Comparison of ENCODE assay signal across 1 cellular context in genomic region chr10:102850025-102850518, GRCh38.
TF ChIP-seq lines count a peak whose summit lies in the region.

No MANE protein-coding gene starts in this region.

TF ChIP-seq in HepG2, 621 proteins besides CTCF, POLR2A, EP300 and RAD21 (continued from another document and continues in another):
- TF ChIP-seq ZUFSP (CRISPR knock-in tag; IDR thresholded peaks at IDR 0.05; ENCODE audit: borderline replicate concordance): no peak
- TF ChIP-seq MBD4 (IDR thresholded peaks at IDR 0.05; ENCODE audit: borderline replicate concordance, low read length): no peak
- TF ChIP-seq TRIM24 (CRISPR knock-in tag; IDR thresholded peaks at IDR 0.05): peak; percentile 82
- 0 out of 2 replicates have a peak, but pooled peaks have one; percentile 5 for TF ChIP-seq ADNP (CRISPR knock-in tag; IDR thresholded peaks at IDR 0.05)
- 0 out of 2 replicates have a peak, but pooled peaks have one; percentile 68 for TF ChIP-seq MIER2 (CRISPR knock-in tag; IDR thresholded peaks at IDR 0.05)
- TF ChIP-seq ZNF609 (CRISPR knock-in tag; IDR thresholded peaks at IDR 0.05; ENCODE audit: borderline replicate concordance): peak; percentile 84; the same call in 1 of the 2 replicates
- TF ChIP-seq NCOA2 (CRISPR knock-in tag; IDR thresholded peaks at IDR 0.05): peak; percentile 81
- no peak for TF ChIP-seq TMF1 (CRISPR knock-in tag; IDR thresholded peaks at IDR 0.05; ENCODE audit: low read depth)
- TF ChIP-seq ZNF607 (CRISPR knock-in tag; IDR thresholded peaks at IDR 0.05; ENCODE audit: borderline replicate concordance): no peak
- no peak for TF ChIP-seq RNF219 (CRISPR knock-in tag; IDR thresholded peaks at IDR 0.05)
- no peak for TF ChIP-seq HOXA7 (CRISPR knock-in tag; IDR thresholded peaks at IDR 0.05)
- no peak for TF ChIP-seq ZNF768 (CRISPR knock-in tag; IDR thresholded peaks at IDR 0.05)
- TF ChIP-seq, protein P1, sequence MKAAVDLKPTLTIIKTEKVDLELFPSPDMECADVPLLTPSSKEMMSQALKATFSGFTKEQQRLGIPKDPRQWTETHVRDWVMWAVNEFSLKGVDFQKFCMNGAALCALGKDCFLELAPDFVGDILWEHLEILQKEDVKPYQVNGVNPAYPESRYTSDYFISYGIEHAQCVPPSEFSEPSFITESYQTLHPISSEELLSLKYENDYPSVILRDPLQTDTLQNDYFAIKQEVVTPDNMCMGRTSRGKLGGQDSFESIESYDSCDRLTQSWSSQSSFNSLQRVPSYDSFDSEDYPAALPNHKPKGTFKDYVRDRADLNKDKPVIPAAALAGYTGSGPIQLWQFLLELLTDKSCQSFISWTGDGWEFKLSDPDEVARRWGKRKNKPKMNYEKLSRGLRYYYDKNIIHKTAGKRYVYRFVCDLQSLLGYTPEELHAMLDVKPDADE (CRISPR knock-in tag; IDR thresholded peaks at IDR 0.05): no peak
- TF ChIP-seq PCBP2 (optimal IDR thresholded peaks at IDR 0.05; ENCODE audit: low read depth, low read length, poor library complexity, severe bottlenecking): no peak
- peak; percentile 90; the same call in 1 of the 2 replicates for TF ChIP-seq ZNF556 (CRISPR knock-in tag; IDR thresholded peaks at IDR 0.05; ENCODE audit: borderline replicate concordance)
- TF ChIP-seq NFRKB (IDR thresholded peaks at IDR 0.05): no peak
- TF ChIP-seq, protein P2, sequence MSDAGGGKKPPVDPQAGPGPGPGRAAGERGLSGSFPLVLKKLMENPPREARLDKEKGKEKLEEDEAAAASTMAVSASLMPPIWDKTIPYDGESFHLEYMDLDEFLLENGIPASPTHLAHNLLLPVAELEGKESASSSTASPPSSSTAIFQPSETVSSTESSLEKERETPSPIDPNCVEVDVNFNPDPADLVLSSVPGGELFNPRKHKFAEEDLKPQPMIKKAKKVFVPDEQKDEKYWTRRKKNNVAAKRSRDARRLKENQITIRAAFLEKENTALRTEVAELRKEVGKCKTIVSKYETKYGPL (CRISPR knock-in tag; IDR thresholded peaks at IDR 0.05): peak; percentile 98
- TF ChIP-seq CREM (IDR thresholded peaks at IDR 0.05): peak; percentile 76
- TF ChIP-seq CREM (CRISPR knock-in tag; IDR thresholded peaks at IDR 0.05): no peak
- peak; percentile 95 for TF ChIP-seq FOXA3 (CRISPR knock-in tag; IDR thresholded peaks at IDR 0.05)
- TF ChIP-seq KAT2B (IDR thresholded peaks at IDR 0.05; ENCODE audit: borderline replicate concordance, low read depth, low read length): peak; percentile 71
- TF ChIP-seq HNF1B (CRISPR knock-in tag; IDR thresholded peaks at IDR 0.05): peak; percentile 44
- peak; percentile 56; the same call in 1 of the 2 replicates for TF ChIP-seq ZFY (CRISPR knock-in tag; IDR thresholded peaks at IDR 0.05)
- TF ChIP-seq PLRG1 (conservative IDR thresholded peaks at IDR 0.05): no peak
- no peak for TF ChIP-seq NR1H2 (CRISPR knock-in tag; IDR thresholded peaks at IDR 0.05; ENCODE audit: borderline replicate concordance, low read depth)
- TF ChIP-seq JDP2 (CRISPR knock-in tag; IDR thresholded peaks at IDR 0.05; ENCODE audit: borderline replicate concordance): no peak; the same call in 1 of the 2 replicates
- no peak for TF ChIP-seq MATR3 (CRISPR knock-in tag; IDR thresholded peaks at IDR 0.05)
- no peak for TF ChIP-seq ZNF746 (CRISPR knock-in tag; IDR thresholded peaks at IDR 0.05)
- TF ChIP-seq ONECUT2 (CRISPR knock-in tag; IDR thresholded peaks at IDR 0.05): peak; percentile 97
- no peak for TF ChIP-seq MED13 (CRISPR knock-in tag; IDR thresholded peaks at IDR 0.05)
- TF ChIP-seq ZNF546 (CRISPR knock-in tag; conservative IDR thresholded peaks at IDR 0.05): 0 out of 2 replicates have a peak, but pooled peaks have one; percentile 44
- TF ChIP-seq ZNF558 (CRISPR knock-in tag; IDR thresholded peaks at IDR 0.05; ENCODE audit: borderline replicate concordance): peak; percentile 38; the same call in 1 of the 2 replicates
- TF ChIP-seq KDM6A (CRISPR knock-in tag; IDR thresholded peaks at IDR 0.05; ENCODE audit: low read depth): peak; percentile 76
- peak; percentile 97 for TF ChIP-seq MIER3 (CRISPR knock-in tag; IDR thresholded peaks at IDR 0.05; ENCODE audit: borderline replicate concordance)
- no peak for TF ChIP-seq ZNF44 (CRISPR knock-in tag; IDR thresholded peaks at IDR 0.05)
- TF ChIP-seq MAFK (conservative IDR thresholded peaks at IDR 0.05 in 1 of 2, IDR thresholded peaks at IDR 0.05 in 1 of 2; ENCODE audit: low read length in 2 of 2): no peak
- TF ChIP-seq ZNF143 (CRISPR knock-in tag; IDR thresholded peaks at IDR 0.05): no peak; the same call in 1 of the 2 replicates
- peak; percentile 44; the same call in 1 of the 2 replicates for TF ChIP-seq KLF6 (CRISPR knock-in tag; IDR thresholded peaks at IDR 0.05)
- no peak for TF ChIP-seq RNF2 (conservative IDR thresholded peaks at IDR 0.05; ENCODE audit: low read depth)
- TF ChIP-seq EZH2 (conservative IDR thresholded peaks at IDR 0.05; ENCODE audit: low read depth, low read length): no peak
- TF ChIP-seq NAIF1 (CRISPR knock-in tag; IDR thresholded peaks at IDR 0.05; ENCODE audit: borderline replicate concordance): no peak
- 0 out of 2 replicates have a peak, but pooled peaks have one; percentile 28 for TF ChIP-seq ZNF275 (CRISPR knock-in tag; IDR thresholded peaks at IDR 0.05; ENCODE audit: borderline replicate concordance)
- no peak for TF ChIP-seq ZBTB8A (CRISPR knock-in tag; IDR thresholded peaks at IDR 0.05; ENCODE audit: borderline replicate concordance, low read depth)
- no peak for TF ChIP-seq TCF12 (IDR thresholded peaks at IDR 0.05)
- TF ChIP-seq TCF12 (CRISPR knock-in tag; IDR thresholded peaks at IDR 0.05): peak; percentile 71; the same call in 1 of the 2 replicates
- TF ChIP-seq ZC3H4 (CRISPR knock-in tag; IDR thresholded peaks at IDR 0.05; ENCODE audit: borderline replicate concordance): no peak
- TF ChIP-seq SYNCRIP (IDR thresholded peaks at IDR 0.05; ENCODE audit: insufficient read depth, low read depth, low read length): no peak
- peak; percentile 77; the same call in 1 of the 2 replicates for TF ChIP-seq NCOR1 (IDR thresholded peaks at IDR 0.05; ENCODE audit: borderline replicate concordance, low read length)
- no peak for TF ChIP-seq HOXA9 (CRISPR knock-in tag; IDR thresholded peaks at IDR 0.05; ENCODE audit: borderline replicate concordance)
- TF ChIP-seq SRY (CRISPR knock-in tag; IDR thresholded peaks at IDR 0.05): no peak
- no peak for TF ChIP-seq SSRP1 (CRISPR knock-in tag; IDR thresholded peaks at IDR 0.05)
- TF ChIP-seq TOPORS (CRISPR knock-in tag; IDR thresholded peaks at IDR 0.05): 0 out of 2 replicates have a peak, but pooled peaks have one; percentile 35
- no peak for TF ChIP-seq ZNF782 (CRISPR knock-in tag; IDR thresholded peaks at IDR 0.05; ENCODE audit: borderline replicate concordance)
- no peak for TF ChIP-seq ZNF557 (CRISPR knock-in tag; IDR thresholded peaks at IDR 0.05)
- TF ChIP-seq, protein P3, sequence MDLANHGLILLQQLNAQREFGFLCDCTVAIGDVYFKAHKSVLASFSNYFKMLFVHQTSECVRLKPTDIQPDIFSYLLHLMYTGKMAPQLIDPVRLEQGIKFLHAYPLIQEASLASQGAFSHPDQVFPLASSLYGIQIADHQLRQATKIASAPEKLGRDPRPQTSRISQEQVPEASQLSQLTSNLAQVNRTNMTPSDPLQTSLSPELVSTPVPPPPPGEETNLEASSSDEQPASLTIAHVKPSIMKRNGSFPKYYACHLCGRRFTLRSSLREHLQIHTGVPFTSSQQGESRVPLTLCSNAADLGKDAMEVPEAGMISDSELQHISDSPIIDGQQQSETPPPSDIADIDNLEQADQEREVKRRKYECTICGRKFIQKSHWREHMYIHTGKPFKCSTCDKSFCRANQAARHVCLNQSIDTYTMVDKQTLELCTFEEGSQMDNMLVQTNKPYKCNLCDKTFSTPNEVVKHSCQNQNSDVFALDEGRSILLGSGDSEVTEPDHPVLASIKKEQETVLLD (CRISPR knock-in tag; IDR thresholded peaks at IDR 0.05; ENCODE audit: low read depth): no peak
- no peak for TF ChIP-seq NFE2L1 (CRISPR knock-in tag; IDR thresholded peaks at IDR 0.05; ENCODE audit: borderline replicate concordance)
- TF ChIP-seq ZNF772 (CRISPR knock-in tag; IDR thresholded peaks at IDR 0.05): peak; percentile 85
- no peak for TF ChIP-seq CENPBD1 (CRISPR knock-in tag; IDR thresholded peaks at IDR 0.05; ENCODE audit: borderline replicate concordance, low read depth)
